Comparison of ENCODE assay signal across 24 cellular contexts in the genomic region with DNA sequence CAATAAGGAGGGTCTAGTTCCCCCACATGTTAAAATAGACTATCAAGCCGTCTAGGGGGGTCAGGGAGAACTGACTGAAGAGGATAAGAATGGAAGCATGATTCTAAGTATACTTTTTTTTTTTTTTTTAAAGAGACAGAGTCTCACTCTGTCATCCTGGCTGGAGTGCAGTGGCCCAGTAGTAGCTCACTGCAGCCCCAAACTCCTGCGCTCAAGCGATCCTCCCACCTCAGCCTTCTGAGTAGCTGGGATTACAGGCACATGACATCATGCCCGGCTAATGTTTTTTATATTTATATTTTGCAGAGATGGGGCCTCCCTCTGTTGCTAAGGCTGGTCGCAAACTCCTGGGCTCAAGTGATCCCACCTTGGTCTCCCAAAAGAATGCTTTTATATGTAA.
"Had no signal": no experiment of that assay in that cellular context is flagged by ENCODE, and none has a peak within 500 bp of the region (broad histone marks: within the 10 kb centered on the region; RNA-seq: fewer than 3 reads in every experiment).

No MANE protein-coding gene starts in this region.

- ATAC-seq: left colon; left lung; lower lobe of right lung; naive thymus-derived CD8-positive, alpha-beta T cell; pancreas; sciatic nerve; stimulated activated memory B cell treated with anti-CD40 and anti-IgM and Interleukin-4, amounts not matched to agents 10 μg/mL and 1 μg/mL and 100 μg/mL, for 72 hours; stimulated activated naive CD8-positive, alpha-beta T cell treated with anti-CD3 and anti-CD28 coated beads, Interleukin-15, amount 100 ng/mL, for 72 hours had no signal

- H3K9me3 ChIP-seq: left lung, lower lobe of right lung, pancreas, right atrium auricular region, spleen, tibial nerve, upper lobe of left lung, vagina had no signal

- H3K27ac ChIP-seq: left lung, lower lobe of right lung, pancreas, right atrium auricular region, skin epidermis, spleen, tibial nerve, upper lobe of left lung, vagina had no signal

- DNase-seq: hypothalamus; immature natural killer cell; kidney; left colon; left lung; lower lobe of right lung; mammary epithelial cell; mesenchymal stem cell; naive thymus-derived CD8-positive, alpha-beta T cell; nucleus accumbens; pancreas; spleen; stimulated activated CD4-positive, alpha-beta T cell treated with anti-CD3 and anti-CD28 coated beads, Interleukin-4, amount 100 ng/mL, for 4 hours; stimulated activated CD8-positive, alpha-beta memory T cell treated with anti-CD3 and anti-CD28 coated beads, Interleukin-4, amount 100 ng/mL, for 48 hours; stimulated activated naive CD4-positive, alpha-beta T cell treated with Interleukin-2 at 50 U/mL for 16 hours; stimulated activated naive CD8-positive, alpha-beta T cell treated with anti-CD3 and anti-CD28 coated beads, Interleukin-15, amount 100 ng/mL, for 72 hours; substantia nigra; upper lobe of left lung had no signal

- H3K4me3 ChIP-seq: left lung, lower lobe of right lung, pancreas, right atrium auricular region, skin epidermis, spleen, tibial nerve, upper lobe of left lung, vagina had no signal

- H3K27me3 ChIP-seq: left lung, pancreas, right atrium auricular region, spleen, tibial nerve, upper lobe of left lung, vagina had no signal
